14 cellular contexts compared by ENCODE assay signal in genomic region chr10:32949221-32949678, GRCh38. TPM values are rescaled to one million over a fixed set of nuclear protein-coding genes. Genes with fewer than 3 reads are reported as not detected.
A peak's percentile ranks its signal among the peaks of the same experiment; 100 is the strongest.
DNase-seq lines count a peak whose midpoint lies in the region; ATAC-seq and TF ChIP-seq lines count a peak whose summit lies in the region.
"Had no signal": no experiment of that assay in that cellular context is flagged by ENCODE, and none has a peak within 500 bp of the region (broad histone marks: within the 10 kb centered on the region; RNA-seq: fewer than 3 reads in every experiment).

No MANE protein-coding gene starts in this region.

- no peak overlapping the region for H3K9ac ChIP-seq in Karpas-422 (ENCODE audit: low read length)

- TF ChIP-seq CTCF in MCF 10A (IDR thresholded peaks at IDR 0.05; ENCODE audit: unreplicated experiment), result no peak
- TF ChIP-seq CTCF in breast epithelium (IDR thresholded peaks at IDR 0.05), result no peak
- no peak for TF ChIP-seq CTCF in esophagus muscularis mucosa (IDR thresholded peaks at IDR 0.05)

- ATAC-seq in stimulated activated effector memory CD8-positive, alpha-beta T cell treated with anti-CD3 and anti-CD28 coated beads, Interleukin-12 subunit alpha, Interleukin-12 subunit beta, amount 100 ng/mL, for 72 hours, result no peak
- ATAC-seq in GM21825 (IDR thresholded peaks at IDR 0.05; ENCODE audit: unreplicated experiment) (no peak), HG03439 (IDR thresholded peaks at IDR 0.05; ENCODE audit: unreplicated experiment) (no peak)

- POLR2A ChIA-PET in MCF 10A (lab: Yijun Ruan, JAX), result interaction anchor here (1.0 kb wide), 1 partner anchor 11 kb away, joined by 5 read pairs; no protein-coding TSS in a partner anchor

- peak overlapping the region in 1 of 2 donors; percentile 14 for H3K27ac ChIP-seq in breast epithelium
- H3K27ac ChIP-seq in Karpas-422 (ENCODE audit: low read length), result peak overlapping the region; percentile 93
- H3K27ac ChIP-seq in esophagus muscularis mucosa (replicated peaks in 1 of 4), result peak overlapping the region; percentile 49 to 100 (median 76)

- H3K4me3 Mint-ChIP-seq in MCF 10A (ENCODE audit: unreplicated experiment), result no peak overlapping the region
- peak overlapping the region; percentile 47 for H3K4me3 Mint-ChIP-seq in stimulated activated effector memory CD8-positive, alpha-beta T cell treated with anti-CD3 and anti-CD28 coated beads, Interleukin-12 subunit alpha, Interleukin-12 subunit beta, amount 100 ng/mL, for 72 hours
- H3K4me3 Mint-ChIP-seq: endodermal cell had no signal

- peaks cover 94% of the 10 kb centered on the region for H4K20me1 ChIP-seq in Karpas-422 (ENCODE audit: insufficient read depth, low read depth, low read length)

- peaks cover 20% of the 10 kb centered on the region for H3K36me3 Mint-ChIP-seq in MCF 10A (ENCODE audit: insufficient read depth, unreplicated experiment)
- peaks cover 12% of the 10 kb centered on the region for H3K36me3 Mint-ChIP-seq in stimulated activated effector memory CD8-positive, alpha-beta T cell treated with anti-CD3 and anti-CD28 coated beads, Interleukin-12 subunit alpha, Interleukin-12 subunit beta, amount 100 ng/mL, for 72 hours

- peaks cover 0 to 5% of the 10 kb centered on the region in 2 donors for H3K4me1 ChIP-seq in breast epithelium
- H3K4me1 ChIP-seq in Karpas-422 (ENCODE audit: low read length), result peaks cover 98% of the 10 kb centered on the region
- H3K4me1 ChIP-seq in esophagus muscularis mucosa, result peaks cover 77 to 98% (median 97%) of the 10 kb centered on the region in 4 donors

- no peaks in the 10 kb centered on the region for H3K9me3 ChIP-seq in breast epithelium
- no peaks in the 10 kb centered on the region for H3K9me3 ChIP-seq in Karpas-422 (ENCODE audit: low read length)
- no peaks in the 10 kb centered on the region for H3K9me3 ChIP-seq in esophagus muscularis mucosa

- H3K4me3 ChIP-seq in breast epithelium (no peak overlapping the region), Karpas-422 (ENCODE audit: low read length) (no peak overlapping the region), esophagus muscularis mucosa (no peak overlapping the region)

- no peaks in the 10 kb centered on the region for H3K9me3 Mint-ChIP-seq in MCF 10A (ENCODE audit: unreplicated experiment)
- H3K9me3 Mint-ChIP-seq in stimulated activated effector memory CD8-positive, alpha-beta T cell treated with anti-CD3 and anti-CD28 coated beads, Interleukin-12 subunit alpha, Interleukin-12 subunit beta, amount 100 ng/mL, for 72 hours, result no peaks in the 10 kb centered on the region
- H3K9me3 Mint-ChIP-seq: endodermal cell had no signal

- no peak for TF ChIP-seq POLR2A in breast epithelium (IDR thresholded peaks at IDR 0.05)
- no peak for TF ChIP-seq POLR2A in esophagus muscularis mucosa (IDR thresholded peaks at IDR 0.05; ENCODE audit: low read depth)

- H2AFZ ChIP-seq in Karpas-422 (ENCODE audit: low read length), result no peak overlapping the region

- peaks cover 100% of the 10 kb centered on the region for H3K79me2 ChIP-seq in Karpas-422 (ENCODE audit: low read length)

- no peaks in the 10 kb centered on the region for H3K9me2 ChIP-seq in Karpas-422 (replicated peaks; ENCODE audit: insufficient read depth, low read length)

- H3K27me3 Mint-ChIP-seq in MCF 10A (ENCODE audit: insufficient read depth, unreplicated experiment), result no peaks in the 10 kb centered on the region
- H3K27me3 Mint-ChIP-seq: progenitor cell of endocrine pancreas had no signal

- no peak for TF ChIP-seq EP300 in esophagus muscularis mucosa (IDR thresholded peaks at IDR 0.05)

- BruUV-seq in MCF 10A (replicated peaks; lab: Mats Ljungman, UMichigan), result TSS peak; percentile 32

- peak overlapping the region; percentile 82 for H3K4me2 ChIP-seq in Karpas-422 (ENCODE audit: low read depth, low read length, poor library complexity, severe bottlenecking)

- peaks cover 58% of the 10 kb centered on the region for H3K4me1 Mint-ChIP-seq in MCF 10A (ENCODE audit: insufficient read depth, unreplicated experiment)
- peaks cover 69% of the 10 kb centered on the region for H3K4me1 Mint-ChIP-seq in stimulated activated effector memory CD8-positive, alpha-beta T cell treated with anti-CD3 and anti-CD28 coated beads, Interleukin-12 subunit alpha, Interleukin-12 subunit beta, amount 100 ng/mL, for 72 hours

- DNase-seq in MCF 10A (ENCODE audit: unreplicated experiment), result no peak
- no peak for DNase-seq in breast epithelium (ENCODE audit: low spot score in 2 of 2)
- peak; percentile 46 for DNase-seq in Karpas-422
- DNase-seq in esophagus muscularis mucosa (ENCODE audit: extremely low spot score), result no peak
- no peak for DNase-seq in stimulated activated effector memory CD8-positive, alpha-beta T cell treated with anti-CD3 and anti-CD28 coated beads, Interleukin-12 subunit alpha, Interleukin-12 subunit beta, amount 100 ng/mL, for 72 hours (ENCODE audit: low spot score in 2 of 2)
- no peak for DNase-seq in NCI-H1092 treated with DMSO at 0.1 percent for 48 hours (lab: John Stamatoyannopoulos, UW)
- DNase-seq: endodermal cell; NCI-H1694; SHP77 treated with DMSO at 0.1 percent for 48 hours; stimulated activated CD4-positive, alpha-beta T cell treated with anti-CD3 and anti-CD28 coated beads, Interleukin-4, amount 100 ng/mL, for 1 hour; stimulated activated naive CD4-positive, alpha-beta T cell had no signal

- H3K36me3 ChIP-seq in breast epithelium, result no peaks in the 10 kb centered on the region
- H3K36me3 ChIP-seq in Karpas-422 (ENCODE audit: insufficient read depth, low read length), result peaks cover 37% of the 10 kb centered on the region
- H3K36me3 ChIP-seq in esophagus muscularis mucosa, result no peaks in the 10 kb centered on the region

- H3K27me3 ChIP-seq in breast epithelium (no peaks in the 10 kb centered on the region), Karpas-422 (ENCODE audit: low read length) (no peaks in the 10 kb centered on the region), esophagus muscularis mucosa (no peaks in the 10 kb centered on the region)

- H3K27ac Mint-ChIP-seq in MCF 10A (ENCODE audit: low read depth, unreplicated experiment), result peak overlapping the region; percentile 51
- peak overlapping the region; percentile 78 for H3K27ac Mint-ChIP-seq in stimulated activated effector memory CD8-positive, alpha-beta T cell treated with anti-CD3 and anti-CD28 coated beads, Interleukin-12 subunit alpha, Interleukin-12 subunit beta, amount 100 ng/mL, for 72 hours

- CTCF ChIA-PET in MCF 10A (lab: Yijun Ruan, JAX), result no interaction called here

- intact Hi-C loops in MCF 10A (cut with micrococcal nuclease) (no loop called here), breast epithelium (cut with DNase I; ENCODE audit: low total_unique reads) (no loop called here), esophagus muscularis mucosa (cut with DNase I) (no loop called here)

RNA-seq across cellular contexts. Expression of gene ITGB1, which starts 8.8 kb away (rescaled TPM):
- total RNA-seq in MCF 10A (2022) (680 and 703 TPM in 2 replicates), breast epithelium (1,000 to 10,000 TPM in 1 of 3 donors, 100 to 1,000 TPM in 2; 438 to 1,565 (median 480) TPM), esophagus muscularis mucosa (1,000 to 10,000 TPM; 1,385 to 1,873 (median 1,661) TPM)
- total RNA-seq in Karpas-422 (2014; rRNA removed; shearing (Covaris generic); ENCODE audit: low replicate concordance), result 526 and 559 TPM in 2 replicates
